ENCODE assay signal across 1 cellular context in genomic region chr14:50599700-50600444, GRCh38.
TF ChIP-seq lines count a peak whose summit lies in the region.

No MANE protein-coding gene starts in this region.

TF ChIP-seq in HepG2, 621 proteins besides CTCF, POLR2A, EP300 and RAD21 (continued from another document):
- no peak for TF ChIP-seq HIC2 (CRISPR knock-in tag; IDR thresholded peaks at IDR 0.05; ENCODE audit: low read depth)
- no peak for TF ChIP-seq ZNF777 (CRISPR knock-in tag; IDR thresholded peaks at IDR 0.05)
- TF ChIP-seq FOXK1 (CRISPR knock-in tag; IDR thresholded peaks at IDR 0.05; ENCODE audit: borderline replicate concordance, low read depth), result 0 out of 2 replicates have a peak, but pooled peaks have one; percentile 22
- TF ChIP-seq BCL6 (CRISPR knock-in tag; IDR thresholded peaks at IDR 0.05), result no peak
- no peak for TF ChIP-seq ZNF234 (CRISPR knock-in tag; conservative IDR thresholded peaks at IDR 0.05)
- no peak for TF ChIP-seq SNAPC5 (CRISPR knock-in tag; IDR thresholded peaks at IDR 0.05; ENCODE audit: borderline replicate concordance)
- no peak for TF ChIP-seq ZNF414 (CRISPR knock-in tag; IDR thresholded peaks at IDR 0.05)
- TF ChIP-seq ARHGAP35 (CRISPR knock-in tag; IDR thresholded peaks at IDR 0.05; ENCODE audit: borderline replicate concordance), result no peak
- no peak for TF ChIP-seq ZSCAN29 (CRISPR knock-in tag; conservative IDR thresholded peaks at IDR 0.05)
- no peak for TF ChIP-seq ZNF431 (CRISPR knock-in tag; IDR thresholded peaks at IDR 0.05; ENCODE audit: borderline replicate concordance, low read depth)
- no peak for TF ChIP-seq SPEN (CRISPR knock-in tag; IDR thresholded peaks at IDR 0.05; ENCODE audit: low read depth)
- no peak for TF ChIP-seq TEF (CRISPR knock-in tag; IDR thresholded peaks at IDR 0.05)
- TF ChIP-seq CREM (IDR thresholded peaks at IDR 0.05), result 0 out of 2 replicates have a peak, but pooled peaks have one; percentile 20
- no peak for TF ChIP-seq CREM (CRISPR knock-in tag; IDR thresholded peaks at IDR 0.05)
- peak; percentile 20; the same call in 1 of the 2 replicates for TF ChIP-seq AHDC1 (CRISPR knock-in tag; IDR thresholded peaks at IDR 0.05; ENCODE audit: borderline replicate concordance)
- TF ChIP-seq ZNF652 (CRISPR knock-in tag; IDR thresholded peaks at IDR 0.05; ENCODE audit: borderline replicate concordance, low read depth), result peak; percentile 69; the same call in 1 of the 2 replicates
- no peak for TF ChIP-seq CSRNP1 (CRISPR knock-in tag; IDR thresholded peaks at IDR 0.05)
- TF ChIP-seq TFAP4 (IDR thresholded peaks at IDR 0.05; ENCODE audit: borderline replicate concordance, low read depth), result no peak
- no peak for TF ChIP-seq ELF4 (CRISPR knock-in tag; IDR thresholded peaks at IDR 0.05; ENCODE audit: borderline replicate concordance)
- peak; percentile 27; the same call in 1 of the 2 replicates for TF ChIP-seq NR2F6 (IDR thresholded peaks at IDR 0.05)
- no peak for TF ChIP-seq NR2F6 (CRISPR knock-in tag; IDR thresholded peaks at IDR 0.05)
- TF ChIP-seq ZFP36L2 (CRISPR knock-in tag; IDR thresholded peaks at IDR 0.05), result no peak
- no peak for TF ChIP-seq ATRX (CRISPR knock-in tag; IDR thresholded peaks at IDR 0.05; ENCODE audit: borderline replicate concordance)
- TF ChIP-seq KDM6A (CRISPR knock-in tag; IDR thresholded peaks at IDR 0.05; ENCODE audit: low read depth), result no peak
- no peak for TF ChIP-seq CREB3 (CRISPR knock-in tag; IDR thresholded peaks at IDR 0.05)
- TF ChIP-seq HOXA9 (CRISPR knock-in tag; IDR thresholded peaks at IDR 0.05; ENCODE audit: borderline replicate concordance), result no peak
- no peak for TF ChIP-seq HNF1B (CRISPR knock-in tag; IDR thresholded peaks at IDR 0.05)
- peak; percentile 58 for TF ChIP-seq FOXA1 (IDR thresholded peaks at IDR 0.05)
- TF ChIP-seq FOXA1 (CRISPR knock-in tag; IDR thresholded peaks at IDR 0.05), result peak; percentile 56; the same call in 1 of the 2 replicates
- no peak for TF ChIP-seq PHF21A (CRISPR knock-in tag; IDR thresholded peaks at IDR 0.05)
- TF ChIP-seq TBX3 (IDR thresholded peaks at IDR 0.05; ENCODE audit: borderline replicate concordance), result no peak
